ENCODE assay signal across 19 cellular contexts in genomic region chr1:88488277-88488676, GRCh38.
"Had no signal": no experiment of that assay in that cellular context is flagged by ENCODE, and none has a peak within 500 bp of the region (broad histone marks: within the 10 kb centered on the region; RNA-seq: fewer than 3 reads in every experiment).

No MANE protein-coding gene starts in this region.

- DNase-seq: activated CD4-positive, alpha-beta T cell treated with anti-CD3 and anti-CD28 coated beads, Interleukin-2, amount 10 ng/mL, durations not matched to agents 24 days and 14 days; activated CD4-positive, CD25-positive, alpha-beta regulatory T cell; activated CD8-positive, alpha-beta memory T cell treated with anti-CD3 and anti-CD28 coated beads, Interleukin-2, amount 50 U/mL, for 48 hours; activated CD8-positive, alpha-beta T cell treated with anti-CD3 and anti-CD28 coated beads, Interleukin-2, amount 10 ng/mL, durations not matched to agents 7 days and 5 days; activated naive CD8-positive, alpha-beta T cell treated with anti-CD3 and anti-CD28 coated beads, Interleukin-2, amount 10 ng/mL, durations not matched to agents 7 days and 5 days; activated T-cell treated with anti-CD3 and anti-CD28 coated beads, Interleukin-2, amount 50 U/mL, for 72 hours; effector CD4-positive, alpha-beta T cell; heart right ventricle; left colon; lower lobe of right lung; stimulated activated CD4-positive, alpha-beta T cell treated with anti-CD3 and anti-CD28 coated beads, Interleukin-4, amount 100 ng/mL, for 4 hours; stimulated activated CD8-positive, alpha-beta memory T cell treated with anti-CD3 and anti-CD28 coated beads, Interleukin-4, amount 100 ng/mL, for 48 hours; stimulated activated naive CD4-positive, alpha-beta T cell treated with Interleukin-2 at 50 U/mL for 16 hours; trophoblast cell had no signal

- H3K9me3 ChIP-seq: gastroesophageal sphincter, lower lobe of right lung, right atrium auricular region, suprapubic skin had no signal

- H3K27me3 ChIP-seq: gastroesophageal sphincter, heart right ventricle, right atrium auricular region, suprapubic skin had no signal

- H3K4me1 ChIP-seq: heart right ventricle, lower lobe of right lung, right atrium auricular region, suprapubic skin had no signal

- H3K4me3 ChIP-seq: coronary artery, gastroesophageal sphincter, heart right ventricle, lower lobe of right lung, right atrium auricular region, skin epidermis, suprapubic skin had no signal

- H3K36me3 ChIP-seq: gastroesophageal sphincter, heart right ventricle, lower lobe of right lung, right atrium auricular region, suprapubic skin had no signal

- H3K27ac ChIP-seq: coronary artery, gastroesophageal sphincter, heart right ventricle, lower lobe of right lung, right atrium auricular region, skin epidermis, suprapubic skin had no signal
